16 cellular contexts compared by ENCODE assay signal in the genomic region with DNA sequence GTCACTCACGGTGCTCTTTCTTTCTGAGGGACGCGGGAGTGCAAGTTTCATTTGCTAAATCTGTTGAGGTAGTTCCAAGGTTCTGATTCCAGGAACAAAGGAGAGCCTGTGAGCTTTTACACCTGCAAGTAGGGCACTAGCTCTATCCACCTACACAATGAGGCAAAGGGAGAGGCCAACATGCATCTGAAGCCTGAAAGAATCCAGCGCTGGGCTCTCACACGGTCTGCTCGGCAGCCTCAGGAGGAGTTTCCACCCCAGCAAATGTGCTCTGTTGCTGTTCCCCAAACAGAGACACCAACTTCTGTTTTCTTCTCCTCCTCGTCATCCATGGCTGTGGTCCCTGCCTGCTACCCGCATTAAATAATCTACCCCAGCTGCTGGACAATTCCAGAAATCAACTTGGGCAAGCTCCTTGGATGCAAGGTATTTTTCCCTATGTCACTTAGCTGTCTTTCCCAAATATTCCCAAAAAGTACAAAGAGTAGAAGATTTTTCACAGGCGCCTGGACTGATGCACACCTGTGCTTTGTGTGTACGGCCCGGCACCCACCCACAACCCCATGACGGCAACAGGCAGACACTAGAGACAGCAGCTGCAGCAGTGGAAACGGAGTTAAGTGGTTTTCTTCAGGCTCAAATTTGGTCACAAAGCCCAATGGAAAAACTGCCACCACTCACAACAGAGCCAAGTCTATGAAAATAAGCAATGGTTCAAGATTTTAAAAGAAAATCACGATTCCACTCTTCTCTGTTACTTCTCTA.
DNase-seq lines count a peak whose midpoint lies in the region; ATAC-seq and TF ChIP-seq lines count a peak whose summit lies in the region.
"Had no signal": no experiment of that assay in that cellular context is flagged by ENCODE, and none has a peak within 500 bp of the region (broad histone marks: within the 10 kb centered on the region; RNA-seq: fewer than 3 reads in every experiment).

No MANE protein-coding gene starts in this region.

- peak overlapping the region; percentile 7; the same call in 1 of the 2 replicates for H3K9ac ChIP-seq in OCI-LY3 (ENCODE audit: low read length)
- H3K9ac ChIP-seq: BLaER1 treated with 17β-estradiol and CSF1 and Interleukin-3, amounts not matched to agents 10 nM and 100 nM had no signal

- H3K4me3 Mint-ChIP-seq in activated naive CD8-positive, alpha-beta T cell treated with anti-CD3 and anti-CD28 coated beads, Interleukin-2, amount 50 U/mL, for 24 hours: peak overlapping the region; percentile 23
- no peak overlapping the region for H3K4me3 Mint-ChIP-seq in activated naive CD8-positive, alpha-beta T cell treated with anti-CD3 and anti-CD28 coated beads for 36 hours
- H3K4me3 Mint-ChIP-seq: HFFc6 had no signal

- H3K4me3 ChIP-seq in OCI-LY3 (ENCODE audit: low read length) (peak overlapping the region; percentile 71), spleen (peak overlapping the region in 1 of 8 donors; percentile 36), thyroid gland (replicated peaks in 1 of 3) (no peak overlapping the region)
- H3K4me3 ChIP-seq: BLaER1 treated with 17β-estradiol and CSF1 and Interleukin-3, amounts not matched to agents 10 nM and 100 nM had no signal

- no peak overlapping the region for H3K27ac Mint-ChIP-seq in activated naive CD8-positive, alpha-beta T cell treated with anti-CD3 and anti-CD28 coated beads, Interleukin-2, amount 50 U/mL, for 24 hours
- no peak overlapping the region for H3K27ac Mint-ChIP-seq in activated naive CD8-positive, alpha-beta T cell treated with anti-CD3 and anti-CD28 coated beads for 36 hours
- H3K27ac Mint-ChIP-seq: HFFc6 had no signal

- no peaks in the 10 kb centered on the region for H3K79me2 ChIP-seq in OCI-LY3 (ENCODE audit: low read length)

- no peaks in the 10 kb centered on the region for H3K9me3 Mint-ChIP-seq in activated naive CD8-positive, alpha-beta T cell treated with anti-CD3 and anti-CD28 coated beads, Interleukin-2, amount 50 U/mL, for 24 hours
- H3K9me3 Mint-ChIP-seq in activated naive CD8-positive, alpha-beta T cell treated with anti-CD3 and anti-CD28 coated beads for 36 hours: no peaks in the 10 kb centered on the region
- H3K9me3 Mint-ChIP-seq: HFFc6 had no signal

- H3K27me3 Mint-ChIP-seq in activated naive CD8-positive, alpha-beta T cell treated with anti-CD3 and anti-CD28 coated beads, Interleukin-2, amount 50 U/mL, for 24 hours: no peaks in the 10 kb centered on the region
- H3K27me3 Mint-ChIP-seq in activated naive CD8-positive, alpha-beta T cell treated with anti-CD3 and anti-CD28 coated beads for 36 hours: no peaks in the 10 kb centered on the region

- peaks cover 3% of the 10 kb centered on the region; the same call in 1 of the 2 replicates for H3K9me3 ChIP-seq in OCI-LY3 (ENCODE audit: insufficient read depth, low read length)
- H3K9me3 ChIP-seq in spleen: no peaks in the 10 kb centered on the region
- H3K9me3 ChIP-seq in thyroid gland: no peaks in the 10 kb centered on the region
- H3K9me3 ChIP-seq: BLaER1 treated with 17β-estradiol and CSF1 and Interleukin-3, amounts not matched to agents 10 nM and 100 nM had no signal

- no peaks in the 10 kb centered on the region for H4K20me1 ChIP-seq in OCI-LY3 (ENCODE audit: insufficient read depth, low read length)
- H4K20me1 ChIP-seq: BLaER1 treated with 17β-estradiol and CSF1 and Interleukin-3, amounts not matched to agents 10 nM and 100 nM had no signal

- peak overlapping the region; percentile 85 for H2AFZ ChIP-seq in OCI-LY3 (ENCODE audit: low read depth, low read length)

- no peak for TF ChIP-seq CTCF in OCI-LY3 (IDR thresholded peaks at IDR 0.05; ENCODE audit: low read depth, low read length)
- TF ChIP-seq CTCF in spleen (IDR thresholded peaks at IDR 0.05 in 8 of 11, conservative IDR thresholded peaks at IDR 0.05 in 3 of 11): no peak
- no peak for TF ChIP-seq CTCF in thyroid gland (IDR thresholded peaks at IDR 0.05)

- ATAC-seq in activated naive CD8-positive, alpha-beta T cell treated with anti-CD3 and anti-CD28 coated beads, Interleukin-2, amount 50 U/mL, for 24 hours: no peak
- ATAC-seq in HG03039 (IDR thresholded peaks at IDR 0.05; ENCODE audit: unreplicated experiment) (no peak), GM18867 (IDR thresholded peaks at IDR 0.05; ENCODE audit: unreplicated experiment) (no peak)

- no peaks in the 10 kb centered on the region for H3K27me3 ChIP-seq in OCI-LY3 (ENCODE audit: low read depth, low read length)
- H3K27me3 ChIP-seq in spleen (replicated peaks in 1 of 7): no peaks in the 10 kb centered on the region
- no peaks in the 10 kb centered on the region for H3K27me3 ChIP-seq in thyroid gland
- H3K27me3 ChIP-seq: BLaER1 treated with 17β-estradiol and CSF1 and Interleukin-3, amounts not matched to agents 10 nM and 100 nM had no signal

- H3K4me1 ChIP-seq in OCI-LY3 (ENCODE audit: low read length): peaks cover 20% of the 10 kb centered on the region
- H3K4me1 ChIP-seq in spleen: peaks cover 24 to 96% (median 51%) of the 10 kb centered on the region in 6 donors
- H3K4me1 ChIP-seq in thyroid gland: peaks cover 4 to 5% of the 10 kb centered on the region in 2 donors

- no peak for TF ChIP-seq POLR2A in spleen (IDR thresholded peaks at IDR 0.05)
- TF ChIP-seq POLR2A in thyroid gland (IDR thresholded peaks at IDR 0.05): no peak

- intact Hi-C loops in spleen (cut with DNase I; ENCODE audit: low total_unique reads) (no loop called here), thyroid gland (cut with DNase I) (no loop called here)

- H3K4me1 Mint-ChIP-seq in activated naive CD8-positive, alpha-beta T cell treated with anti-CD3 and anti-CD28 coated beads, Interleukin-2, amount 50 U/mL, for 24 hours: peaks cover 30% of the 10 kb centered on the region
- peaks cover 8% of the 10 kb centered on the region for H3K4me1 Mint-ChIP-seq in activated naive CD8-positive, alpha-beta T cell treated with anti-CD3 and anti-CD28 coated beads for 36 hours

- H3K36me3 Mint-ChIP-seq in activated naive CD8-positive, alpha-beta T cell treated with anti-CD3 and anti-CD28 coated beads, Interleukin-2, amount 50 U/mL, for 24 hours (ENCODE audit: low read depth): no peaks in the 10 kb centered on the region
- H3K36me3 Mint-ChIP-seq in activated naive CD8-positive, alpha-beta T cell treated with anti-CD3 and anti-CD28 coated beads for 36 hours: no peaks in the 10 kb centered on the region

- H3K27ac ChIP-seq in OCI-LY3 (ENCODE audit: low read length) (no peak overlapping the region), spleen (peak overlapping the region; percentile 19 to 80 (median 59)), thyroid gland (no peak overlapping the region)
- H3K27ac ChIP-seq: BLaER1 treated with 17β-estradiol and CSF1 and Interleukin-3, amounts not matched to agents 10 nM and 100 nM; HL-60 had no signal

- H3K36me3 ChIP-seq in OCI-LY3 (replicated peaks; ENCODE audit: low read depth, low read length) (no peaks in the 10 kb centered on the region), spleen (no peaks in the 10 kb centered on the region), thyroid gland (no peaks in the 10 kb centered on the region)

- peak overlapping the region; percentile 83 for H3K4me2 ChIP-seq in OCI-LY3 (ENCODE audit: low read length)
- H3K4me2 ChIP-seq: BLaER1 treated with 17β-estradiol and CSF1 and Interleukin-3, amounts not matched to agents 10 nM and 100 nM had no signal

- 73 to 81% (median 78%) methylated on average over 14 of the region's 14 CpGs for WGBS in spleen, 5 donors
- 90 to 95% methylated on average over 13 to 14 of the region's 14 CpGs for WGBS in thyroid gland, 2 donors

- no peak for DNase-seq in activated naive CD8-positive, alpha-beta T cell treated with anti-CD3 and anti-CD28 coated beads, Interleukin-2, amount 50 U/mL, for 24 hours
- DNase-seq in activated naive CD8-positive, alpha-beta T cell treated with anti-CD3 and anti-CD28 coated beads for 36 hours: no peak
- peak; percentile 67 for DNase-seq in germinal center (ENCODE audit: low spot score)
- peak; percentile 71 for DNase-seq in spleen
- DNase-seq in thyroid gland: no peak
- DNase-seq: DND-41, GDM1, HFFc6, NCI-H1436 treated with DMSO at 0.1 percent for 48 hours, NCI-H510A treated with DMSO at 0.1 percent for 48 hours, SHP77 treated with DMSO at 0.1 percent for 48 hours had no signal

Comparison
In these comparisons a context has a peak if more than half of its experiments do, and no peak if none do; other contexts are left out.
1. DNase-seq: peak in germinal center (single experiment) and spleen (single experiment); none in activated naive CD8-positive, alpha-beta T cell treated with anti-CD3 and anti-CD28 coated beads, Interleukin-2, amount 50 U/mL, for 24 hours (single experiment), activated naive CD8-positive, alpha-beta T cell treated with anti-CD3 and anti-CD28 coated beads for 36 hours (single experiment) and thyroid gland (0 of 2).
2. H3K27ac ChIP-seq: peak in spleen (8 of 8); none in OCI-LY3 (single experiment) and thyroid gland (0 of 3).